ENCODE assay signal across 2 cellular contexts in the genomic region with DNA sequence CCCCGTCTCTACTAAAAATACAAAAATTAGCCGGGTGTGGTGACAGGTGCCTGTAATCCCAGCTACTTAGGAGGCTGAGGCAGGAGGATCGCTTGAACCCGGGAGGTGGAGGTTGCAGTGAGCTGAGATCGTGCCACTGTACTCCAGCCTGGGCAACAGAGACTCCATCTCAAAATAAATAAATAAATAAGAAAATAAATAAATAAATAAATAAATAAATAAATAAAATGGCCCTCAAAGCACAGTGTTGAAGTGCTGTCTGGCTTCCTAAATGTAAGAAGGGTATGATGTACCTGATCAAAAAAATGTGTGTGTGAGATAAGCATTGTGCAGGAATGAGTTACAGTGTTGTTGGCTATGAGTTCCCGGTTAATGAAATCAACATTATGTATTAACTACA. TPM values are rescaled to one million over a fixed set of nuclear protein-coding genes. Genes with fewer than 3 reads are reported as not detected.
"Had no signal": no experiment of that assay in that cellular context is flagged by ENCODE, and none has a peak within 500 bp of the region (broad histone marks: within the 10 kb centered on the region; RNA-seq: fewer than 3 reads in every experiment).

No MANE protein-coding gene starts in this region.

RNA-seq across cellular contexts. Expression of a gene that starts 56.9 kb away (rescaled TPM):
- total RNA-seq: H4, HT-29 had no signal
